ENCODE assay signal across 8 cellular contexts in the genomic region with DNA sequence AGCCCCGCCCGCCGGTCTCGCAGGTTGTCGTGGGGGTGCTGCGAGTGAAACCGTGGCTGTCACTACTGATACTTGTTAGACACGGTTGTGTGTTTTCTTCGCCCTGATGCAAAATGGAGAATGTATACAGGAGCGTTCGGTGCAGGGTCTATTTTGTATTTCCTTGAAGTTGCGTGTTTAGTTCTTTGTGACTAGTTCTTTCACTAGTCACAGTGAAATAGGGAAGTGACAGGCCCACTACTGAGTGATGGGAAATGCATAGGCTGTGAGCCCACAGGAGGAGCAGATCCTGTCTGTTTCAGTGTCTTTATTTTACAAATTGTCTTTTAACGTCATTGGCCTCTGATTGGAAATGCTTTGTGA. TPM values are rescaled to one million over a fixed set of nuclear protein-coding genes. Genes with fewer than 3 reads are reported as not detected.
DNase-seq lines count a peak whose midpoint lies in the region; ATAC-seq and TF ChIP-seq lines count a peak whose summit lies in the region.

No MANE protein-coding gene starts in this region.

- H3K27me3 ChIP-seq in heart left ventricle (no peaks in the 10 kb centered on the region), endocrine pancreas (ENCODE audit: control insufficient read depth, insufficient read depth, low read length) (no peaks in the 10 kb centered on the region), neural cell (ENCODE audit: insufficient read depth, low read depth, low read length) (no peaks in the 10 kb centered on the region)

- ATAC-seq in heart left ventricle (peak in 1 of 4 donors; percentile 6), Right ventricle myocardium superior (ENCODE audit: poor library complexity) (no peak), HG02981 (IDR thresholded peaks at IDR 0.05; ENCODE audit: unreplicated experiment) (peak; percentile 25)

- TF ChIP-seq RAD21 in neural cell (conservative IDR thresholded peaks at IDR 0.05) = no peak

- intact Hi-C loops in heart left ventricle (cut with DNase I) = loop anchor here in 1 of 10 donors (10.0 kb wide), 1 partner anchor 923 kb away; no protein-coding TSS in a partner anchor
- intact Hi-C loops in Right ventricle myocardium superior (cut with DNase I) = no loop called here

- WGBS in heart left ventricle, 4 donors = 0 to 7% (median 1%) methylated on average over 8 to 13 of the region's 13 CpGs

- H3K4me2 ChIP-seq in neural cell (ENCODE audit: low read length) = peak overlapping the region; percentile 70

- H2AFZ ChIP-seq in neural cell (ENCODE audit: low read depth, low read length) = peak overlapping the region; percentile 93

- peaks cover 25% of the 10 kb centered on the region for H3K79me2 ChIP-seq in neural cell (replicated peaks; ENCODE audit: insufficient read depth, low read length)

- TF ChIP-seq POLR2A in heart left ventricle (IDR thresholded peaks at IDR 0.05) = no peak

- H3K4me1 ChIP-seq in heart left ventricle (peaks cover 0 to 18% (median 11%) of the 10 kb centered on the region in 12 donors), endocrine pancreas (ENCODE audit: control insufficient read depth, insufficient read depth, low read length) (peaks cover 10% of the 10 kb centered on the region)

- DNase-seq in heart left ventricle = no peak
- no peak for DNase-seq in Right ventricle myocardium superior
- peak; percentile 11 for DNase-seq in RPMI8226
- DNase-seq in NCI-H748 (lab: John Stamatoyannopoulos, UW; ENCODE audit: unreplicated experiment) = no peak
- DNase-seq in NCI-H1930 (lab: John Stamatoyannopoulos, UW) = no peak

- peaks cover 0 to 6% (median under 1%) of the 10 kb centered on the region in 9 donors for H3K36me3 ChIP-seq in heart left ventricle
- no peaks in the 10 kb centered on the region for H3K36me3 ChIP-seq in endocrine pancreas (ENCODE audit: control insufficient read depth, insufficient read depth, low read length)
- no peaks in the 10 kb centered on the region for H3K36me3 ChIP-seq in neural cell (ENCODE audit: insufficient read depth, low read length)

- H3K4me3 ChIP-seq in heart left ventricle = peak overlapping the region; percentile 67 to 100 (median 89)
- H3K4me3 ChIP-seq in endocrine pancreas (ENCODE audit: control insufficient read depth, insufficient read depth, low read length) = peak overlapping the region; percentile 73
- H3K4me3 ChIP-seq in neural cell (ENCODE audit: low read length) = peak overlapping the region; percentile 99

- TF ChIP-seq CTCF in heart left ventricle (IDR thresholded peaks at IDR 0.05) (no peak), neural cell (IDR thresholded peaks at IDR 0.05; ENCODE audit: poor library complexity, severe bottlenecking) (no peak)

- H3K9me2 ChIP-seq in neural cell (ENCODE audit: insufficient read depth, low read length) = no peaks in the 10 kb centered on the region

- no peaks in the 10 kb centered on the region for H3K9me3 ChIP-seq in heart left ventricle
- H3K9me3 ChIP-seq in endocrine pancreas (ENCODE audit: control insufficient read depth, low read length) = no peaks in the 10 kb centered on the region
- no peaks in the 10 kb centered on the region for H3K9me3 ChIP-seq in neural cell (ENCODE audit: low read length)

- H3F3A ChIP-seq in neural cell (ENCODE audit: insufficient read depth, low read length, poor library complexity, severe bottlenecking) = no peaks in the 10 kb centered on the region

- TF ChIP-seq EP300 in neural cell (conservative IDR thresholded peaks at IDR 0.05; ENCODE audit: poor library complexity, severe bottlenecking) = no peak

- H4K20me1 ChIP-seq in neural cell (ENCODE audit: insufficient read depth) = no peaks in the 10 kb centered on the region

- H3K9ac ChIP-seq in endocrine pancreas (ENCODE audit: control insufficient read depth, insufficient read depth, low read length) (peak overlapping the region; percentile 84), neural cell (ENCODE audit: low read length) (peak overlapping the region; percentile 91)

- H3K27ac ChIP-seq in heart left ventricle = peak overlapping the region in 10 of 12 donors; percentile 57 to 90 (median 86)
- peak overlapping the region; percentile 77 for H3K27ac ChIP-seq in neural cell (ENCODE audit: low read length)

TF ChIP-seq in neural cell, 6 proteins besides CTCF, POLR2A, EP300 and RAD21:
- TF ChIP-seq, protein P1, sequence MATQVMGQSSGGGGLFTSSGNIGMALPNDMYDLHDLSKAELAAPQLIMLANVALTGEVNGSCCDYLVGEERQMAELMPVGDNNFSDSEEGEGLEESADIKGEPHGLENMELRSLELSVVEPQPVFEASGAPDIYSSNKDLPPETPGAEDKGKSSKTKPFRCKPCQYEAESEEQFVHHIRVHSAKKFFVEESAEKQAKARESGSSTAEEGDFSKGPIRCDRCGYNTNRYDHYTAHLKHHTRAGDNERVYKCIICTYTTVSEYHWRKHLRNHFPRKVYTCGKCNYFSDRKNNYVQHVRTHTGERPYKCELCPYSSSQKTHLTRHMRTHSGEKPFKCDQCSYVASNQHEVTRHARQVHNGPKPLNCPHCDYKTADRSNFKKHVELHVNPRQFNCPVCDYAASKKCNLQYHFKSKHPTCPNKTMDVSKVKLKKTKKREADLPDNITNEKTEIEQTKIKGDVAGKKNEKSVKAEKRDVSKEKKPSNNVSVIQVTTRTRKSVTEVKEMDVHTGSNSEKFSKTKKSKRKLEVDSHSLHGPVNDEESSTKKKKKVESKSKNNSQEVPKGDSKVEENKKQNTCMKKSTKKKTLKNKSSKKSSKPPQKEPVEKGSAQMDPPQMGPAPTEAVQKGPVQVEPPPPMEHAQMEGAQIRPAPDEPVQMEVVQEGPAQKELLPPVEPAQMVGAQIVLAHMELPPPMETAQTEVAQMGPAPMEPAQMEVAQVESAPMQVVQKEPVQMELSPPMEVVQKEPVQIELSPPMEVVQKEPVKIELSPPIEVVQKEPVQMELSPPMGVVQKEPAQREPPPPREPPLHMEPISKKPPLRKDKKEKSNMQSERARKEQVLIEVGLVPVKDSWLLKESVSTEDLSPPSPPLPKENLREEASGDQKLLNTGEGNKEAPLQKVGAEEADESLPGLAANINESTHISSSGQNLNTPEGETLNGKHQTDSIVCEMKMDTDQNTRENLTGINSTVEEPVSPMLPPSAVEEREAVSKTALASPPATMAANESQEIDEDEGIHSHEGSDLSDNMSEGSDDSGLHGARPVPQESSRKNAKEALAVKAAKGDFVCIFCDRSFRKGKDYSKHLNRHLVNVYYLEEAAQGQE (IDR thresholded peaks at IDR 0.05; ENCODE audit: borderline replicate concordance) = no peak
- no peak for TF ChIP-seq TAF1 (IDR thresholded peaks at IDR 0.05; ENCODE audit: low read depth)
- no peak for TF ChIP-seq POLR2AphosphoS5 (IDR thresholded peaks at IDR 0.05)
- no peak for TF ChIP-seq MXI1 (conservative IDR thresholded peaks at IDR 0.05; ENCODE audit: poor library complexity, severe bottlenecking)
- no peak for TF ChIP-seq SMC3 (conservative IDR thresholded peaks at IDR 0.05; ENCODE audit: poor library complexity)
- TF ChIP-seq EZH2 (IDR thresholded peaks at IDR 0.05; ENCODE audit: borderline replicate concordance, insufficient read depth, low read length, poor library complexity, severe bottlenecking) = no peak

RNA-seq across cellular contexts. Expression of a gene that starts 0.7 kb away (rescaled TPM):
- total RNA-seq in heart left ventricle (10 to 100 TPM in 8 of 9 donors, 1 to 10 TPM in 1; 9.9 to 16.1 (median 13.7) TPM), Right ventricle myocardium superior (12.1 TPM)
- polyA plus RNA-seq in heart left ventricle (10 to 100 TPM in 1 of 2 donors, 1 to 10 TPM in 1; 4.5 to 12.1 TPM), neural cell (19.9 and 22.3 TPM in 2 replicates)
- polyA minus RNA-seq in neural cell = 27.3 and 29.1 TPM in 2 replicates

RNA-seq across cellular contexts. Expression of a gene that starts 10.6 kb away (rescaled TPM):
- total RNA-seq in heart left ventricle (10 to 100 TPM in 6 of 9 donors, 1 to 10 TPM in 3; 3.6 to 14.8 (median 11.6) TPM), Right ventricle myocardium superior (11.9 TPM)
- polyA plus RNA-seq in heart left ventricle (10 to 100 TPM; 10.4 to 10.5 TPM), neural cell (47.4 and 63.7 TPM in 2 replicates)
- polyA minus RNA-seq in neural cell = 51.4 and 55.0 TPM in 2 replicates

RNA-seq across cellular contexts. Expression of a gene that starts 58.1 kb away (rescaled TPM):
- total RNA-seq in heart left ventricle (10 to 100 TPM; 30.2 to 57.7 (median 36.3) TPM), Right ventricle myocardium superior (38.1 TPM)
- polyA plus RNA-seq in heart left ventricle (10 to 100 TPM; 23.7 to 25.6 TPM), neural cell (21.8 and 28.6 TPM in 2 replicates)
- 83.6 and 99.3 TPM in 2 replicates for polyA minus RNA-seq in neural cell
